1 cellular context compared by ENCODE assay signal in the genomic region with DNA sequence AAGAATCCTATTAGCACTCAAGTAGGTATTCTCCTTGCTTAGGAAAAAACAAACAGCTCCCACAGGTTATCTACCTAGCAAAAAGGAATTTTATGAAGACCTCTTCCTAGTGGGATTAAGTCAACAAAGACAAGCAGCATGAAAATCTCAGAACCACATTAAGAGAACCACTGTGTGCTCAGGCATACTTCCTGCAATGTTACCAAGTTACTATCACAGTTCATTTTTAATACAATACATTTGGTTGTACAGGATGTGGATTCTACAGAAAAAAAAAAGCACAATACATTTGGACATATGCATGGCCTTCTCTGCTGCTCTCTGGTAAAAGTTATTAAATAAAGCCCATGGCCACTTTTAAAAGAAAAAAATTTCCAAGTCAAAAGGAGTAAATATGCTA.
TF ChIP-seq lines count a peak whose summit lies in the region.

No MANE protein-coding gene starts in this region.

TF ChIP-seq in endothelial cell of umbilical vein, 7 proteins besides CTCF, POLR2A, EP300 and RAD21 (continued from another document):
- no peak for TF ChIP-seq GATA2 (IDR thresholded peaks at IDR 0.05; ENCODE audit: insufficient read depth, insufficient read length, low read depth, low read length)
